17 cellular contexts compared by ENCODE assay signal in genomic region chr13:19581675-19582074, GRCh38. TPM values are rescaled to one million over a fixed set of nuclear protein-coding genes. Genes with fewer than 3 reads are reported as not detected.
"Had no signal": no experiment of that assay in that cellular context is flagged by ENCODE, and none has a peak within 500 bp of the region (broad histone marks: within the 10 kb centered on the region; RNA-seq: fewer than 3 reads in every experiment).

No MANE protein-coding gene starts in this region.

- DNase-seq: activated CD8-positive, alpha-beta memory T cell treated with anti-CD3 and anti-CD28 coated beads for 24 hours; activated naive CD8-positive, alpha-beta T cell treated with anti-CD3 and anti-CD28 coated beads, Interleukin-2, amount 10 ng/mL, durations not matched to agents 7 days and 5 days; aorta; esophagus squamous epithelium; foreskin fibroblast; immature natural killer cell; lower lobe of right lung; midbrain; pancreas; stimulated activated CD4-positive, alpha-beta T cell treated with anti-CD3 and anti-CD28 coated beads, Interleukin-12 subunit alpha, Interleukin-12 subunit beta, amount 100 ng/mL, for 4 hours; stimulated activated naive CD4-positive, alpha-beta T cell; T-helper 9 cell; upper lobe of right lung had no signal

- H3K9me3 Mint-ChIP-seq: neural progenitor cell had no signal

- ATAC-seq: lower lobe of right lung, pancreas, upper lobe of right lung had no signal

- H3K27ac Mint-ChIP-seq: activated naive CD8-positive, alpha-beta T cell treated with anti-CD3 and anti-CD28 coated beads, Interleukin-2, amount 10 ng/mL, durations not matched to agents 7 days and 5 days; activated T-helper 2 cell treated with anti-CD3 and anti-CD28 coated beads, Interferon-gamma antibody, Interleukin-2, Interleukin-4, amounts not matched to agents 10 μg/mL and 5 μg/mL and 100 μg/mL, durations not matched to agents 14 hours and 24 hours and 36 hours; immature natural killer cell; neural progenitor cell had no signal

- H3K36me3 Mint-ChIP-seq: neural progenitor cell had no signal

RNA-seq across cellular contexts. Expression of gene TPTE2, which starts 20.3 kb away (rescaled TPM):
- total RNA-seq: activated naive CD8-positive, alpha-beta T cell treated with anti-CD3 and anti-CD28 coated beads, Interleukin-2, amount 10 ng/mL, durations not matched to agents 7 days and 5 days; activated T-helper 2 cell treated with anti-CD3 and anti-CD28 coated beads, Interferon-gamma antibody, Interleukin-2, Interleukin-4, amounts not matched to agents 10 μg/mL and 5 μg/mL and 100 μg/mL, durations not matched to agents 14 hours and 24 hours and 36 hours; bronchial epithelial cell; chondrocyte; esophagus squamous epithelium; lower lobe of right lung; pancreas; upper lobe of right lung had no signal
